In genomic region chr15:65233651-65234050, GRCh38 we compare ENCODE assay signal across 2 cellular contexts.
TF ChIP-seq lines count a peak whose summit lies in the region.

No MANE protein-coding gene starts in this region.

TF ChIP-seq in A549, 52 proteins besides CTCF, POLR2A, EP300 and RAD21:
- peak; percentile 35 to 58; a peak in 2 of 4 replicates for TF ChIP-seq CEBPB (IDR thresholded peaks at IDR 0.05)
- no peak for TF ChIP-seq ZSCAN20 (CRISPR knock-in tag; IDR thresholded peaks at IDR 0.05)
- no peak for TF ChIP-seq EHF (CRISPR knock-in tag; IDR thresholded peaks at IDR 0.05)
- TF ChIP-seq SMC3 (IDR thresholded peaks at IDR 0.05): no peak
- TF ChIP-seq, protein P1, sequence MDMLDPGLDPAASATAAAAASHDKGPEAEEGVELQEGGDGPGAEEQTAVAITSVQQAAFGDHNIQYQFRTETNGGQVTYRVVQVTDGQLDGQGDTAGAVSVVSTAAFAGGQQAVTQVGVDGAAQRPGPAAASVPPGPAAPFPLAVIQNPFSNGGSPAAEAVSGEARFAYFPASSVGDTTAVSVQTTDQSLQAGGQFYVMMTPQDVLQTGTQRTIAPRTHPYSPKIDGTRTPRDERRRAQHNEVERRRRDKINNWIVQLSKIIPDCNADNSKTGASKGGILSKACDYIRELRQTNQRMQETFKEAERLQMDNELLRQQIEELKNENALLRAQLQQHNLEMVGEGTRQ (IDR thresholded peaks at IDR 0.05): no peak
- TF ChIP-seq MAFK (IDR thresholded peaks at IDR 0.05; ENCODE audit: partially characterized antibody): no peak
TF ChIP-seq in A549: peak in this region for 1.

TF ChIP-seq in IMR-90, 13 proteins besides CTCF, POLR2A, EP300 and RAD21:
- TF ChIP-seq FOS (IDR thresholded peaks at IDR 0.05; ENCODE audit: low read depth, low read length) (no peak), MXI1 (IDR thresholded peaks at IDR 0.05; ENCODE audit: borderline replicate concordance, low read depth, low read length) (no peak), MAZ (IDR thresholded peaks at IDR 0.05; ENCODE audit: borderline replicate concordance, low read depth, low read length) (no peak), RCOR1 (IDR thresholded peaks at IDR 0.05; ENCODE audit: insufficient replicate concordance, low read length) (no peak), CHD1 (IDR thresholded peaks at IDR 0.05; ENCODE audit: low read depth, low read length) (no peak), CEBPB (IDR thresholded peaks at IDR 0.05; ENCODE audit: low read depth, low read length) (peak; percentile 73), NFE2L2 (IDR thresholded peaks at IDR 0.05; ENCODE audit: low read depth, low read length) (no peak)
- TF ChIP-seq, protein P1 (IDR thresholded peaks at IDR 0.05; ENCODE audit: low read depth, low read length): no peak
